12 cellular contexts compared by ENCODE assay signal in the genomic region with DNA sequence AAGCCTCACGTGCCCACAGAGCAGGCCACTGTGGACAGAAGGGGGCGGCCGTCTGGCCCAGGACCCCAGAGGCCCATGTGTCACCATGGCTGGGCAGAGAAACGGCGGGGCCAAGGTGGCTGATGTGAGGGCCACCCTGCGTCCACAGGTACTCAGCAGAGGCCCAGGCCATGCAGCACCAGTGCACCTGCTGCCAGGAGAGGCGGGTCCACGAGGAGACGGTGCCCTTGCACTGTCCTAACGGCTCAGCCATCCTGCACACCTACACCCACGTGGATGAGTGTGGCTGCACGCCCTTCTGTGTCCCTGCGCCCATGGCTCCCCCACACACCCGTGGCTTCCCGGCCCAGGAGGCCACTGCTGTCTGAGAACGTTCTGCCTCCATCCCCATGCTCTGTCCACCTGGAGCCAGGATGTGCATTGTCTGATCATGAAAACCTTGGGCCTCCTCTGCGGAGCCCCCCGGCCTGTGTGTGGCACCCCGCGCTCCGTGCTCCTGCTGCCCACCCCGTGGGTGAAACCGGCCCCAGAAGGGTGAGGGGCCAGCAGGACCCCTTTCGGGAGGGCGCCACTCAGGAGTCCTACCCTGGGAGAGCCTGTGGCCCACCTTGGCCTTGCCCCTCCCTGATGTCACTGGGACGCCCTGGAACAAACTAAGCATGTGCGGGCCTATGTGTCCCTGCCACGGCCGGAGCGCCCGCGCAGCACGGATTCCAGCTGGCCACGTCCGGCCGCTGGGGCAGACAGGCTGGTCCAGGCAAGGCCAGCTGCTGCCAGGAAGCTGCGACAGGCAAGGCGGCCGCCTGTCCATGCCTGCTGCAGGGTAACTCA. TPM values are rescaled to one million over a fixed set of nuclear protein-coding genes. Genes with fewer than 3 reads are reported as not detected.
DNase-seq lines count a peak whose midpoint lies in the region; ATAC-seq, FAIRE-seq and TF ChIP-seq lines count a peak whose summit lies in the region.
"Had no signal": no experiment of that assay in that cellular context is flagged by ENCODE, and none has a peak within 500 bp of the region (broad histone marks: within the 10 kb centered on the region; RNA-seq: fewer than 3 reads in every experiment).

No MANE protein-coding gene starts in this region.

- H3K27me3 Mint-ChIP-seq in natural killer cell (ENCODE audit: low read depth in 2 of 2): no peaks in the 10 kb centered on the region
- no peaks in the 10 kb centered on the region for H3K27me3 Mint-ChIP-seq in natural killer cell treated with Interleukin-12 subunit alpha and Interleukin-12 subunit beta and Interleukin-15 and Interleukin-18, amount 100 ng/mL, for 72 hours
- H3K27me3 Mint-ChIP-seq in activated naive CD8-positive, alpha-beta T cell treated with anti-CD3 and anti-CD28 coated beads, Interleukin-2, amount 10 ng/mL, durations not matched to agents 7 days and 5 days: no peaks in the 10 kb centered on the region
- H3K27me3 Mint-ChIP-seq: CD4-positive, alpha-beta memory T cell had no signal

- intact Hi-C loops in natural killer cell (cut with micrococcal nuclease): loop anchor here (5.0 kb wide), 1 partner anchor 256 kb away; no protein-coding TSS in a partner anchor

- peak overlapping the region; percentile 67 to 89 for H3K27ac Mint-ChIP-seq in natural killer cell
- peak overlapping the region in 1 of 2 donors; percentile 74 for H3K27ac Mint-ChIP-seq in natural killer cell treated with Interleukin-12 subunit alpha and Interleukin-12 subunit beta and Interleukin-15 and Interleukin-18, amount 100 ng/mL, for 72 hours
- no peak overlapping the region for H3K27ac Mint-ChIP-seq in activated naive CD8-positive, alpha-beta T cell treated with anti-CD3 and anti-CD28 coated beads, Interleukin-2, amount 10 ng/mL, durations not matched to agents 7 days and 5 days

- POLR2A ChIA-PET in activated naive CD8-positive, alpha-beta T cell treated with anti-CD3 and anti-CD28 coated beads, Interleukin-2, amount 10 ng/mL, durations not matched to agents 7 days and 5 days (lab: Charles Lee): interaction anchor here (1.7 to 1.8 kb wide), 2 partner anchors 48 to 128 kb away, joined by 5 to 18 read pairs; a partner anchor contains a TSS

- no peak for TF ChIP-seq CTCF in natural killer cell (IDR thresholded peaks at IDR 0.05)

- no peak overlapping the region for H3K4me3 Mint-ChIP-seq in natural killer cell
- no peak overlapping the region for H3K4me3 Mint-ChIP-seq in natural killer cell treated with Interleukin-12 subunit alpha and Interleukin-12 subunit beta and Interleukin-15 and Interleukin-18, amount 100 ng/mL, for 72 hours
- H3K4me3 Mint-ChIP-seq in activated naive CD8-positive, alpha-beta T cell treated with anti-CD3 and anti-CD28 coated beads, Interleukin-2, amount 10 ng/mL, durations not matched to agents 7 days and 5 days: peak overlapping the region; percentile 88

- ATAC-seq in natural killer cell: no peak
- ATAC-seq in natural killer cell treated with Interleukin-12 subunit alpha and Interleukin-12 subunit beta and Interleukin-15 and Interleukin-18, amount 100 ng/mL, for 72 hours: no peak
- no peak for ATAC-seq in activated naive CD8-positive, alpha-beta T cell treated with anti-CD3 and anti-CD28 coated beads, Interleukin-2, amount 10 ng/mL, durations not matched to agents 7 days and 5 days (ENCODE audit: low read depth)

- no peaks in the 10 kb centered on the region for H3K36me3 Mint-ChIP-seq in natural killer cell
- H3K36me3 Mint-ChIP-seq in natural killer cell treated with Interleukin-12 subunit alpha and Interleukin-12 subunit beta and Interleukin-15 and Interleukin-18, amount 100 ng/mL, for 72 hours: no peaks in the 10 kb centered on the region
- peaks cover 2% of the 10 kb centered on the region for H3K36me3 Mint-ChIP-seq in activated naive CD8-positive, alpha-beta T cell treated with anti-CD3 and anti-CD28 coated beads, Interleukin-2, amount 10 ng/mL, durations not matched to agents 7 days and 5 days
- H3K36me3 Mint-ChIP-seq: CD4-positive, alpha-beta memory T cell had no signal

- peaks cover 6 to 16% of the 10 kb centered on the region in 2 donors for H3K4me1 Mint-ChIP-seq in natural killer cell
- H3K4me1 Mint-ChIP-seq in natural killer cell treated with Interleukin-12 subunit alpha and Interleukin-12 subunit beta and Interleukin-15 and Interleukin-18, amount 100 ng/mL, for 72 hours (ENCODE audit: low read depth in 2 of 2): peaks cover 5 to 14% of the 10 kb centered on the region in 2 donors
- H3K4me1 Mint-ChIP-seq in activated naive CD8-positive, alpha-beta T cell treated with anti-CD3 and anti-CD28 coated beads, Interleukin-2, amount 10 ng/mL, durations not matched to agents 7 days and 5 days: peaks cover 4% of the 10 kb centered on the region

- no peaks in the 10 kb centered on the region for H3K9me3 Mint-ChIP-seq in natural killer cell
- peaks cover 4% of the 10 kb centered on the region for H3K9me3 Mint-ChIP-seq in natural killer cell treated with Interleukin-12 subunit alpha and Interleukin-12 subunit beta and Interleukin-15 and Interleukin-18, amount 100 ng/mL, for 72 hours
- H3K9me3 Mint-ChIP-seq in activated naive CD8-positive, alpha-beta T cell treated with anti-CD3 and anti-CD28 coated beads, Interleukin-2, amount 10 ng/mL, durations not matched to agents 7 days and 5 days: peaks cover 5% of the 10 kb centered on the region

- TF ChIP-seq POLR2A in GM12891 (IDR thresholded peaks at IDR 0.05; ENCODE audit: low read depth, low read length): no peak

- FAIRE-seq in GM12891 (lab: Jason Lieb, UNC): no peak

- DNase-seq in natural killer cell (no peak), myocyte (ENCODE audit: low read depth) (peak; percentile 48), hypothalamus (lab: John Stamatoyannopoulos, UW) (no peak), GM12891 (ENCODE audit: insufficient read length, low spot score) (no peak), DMS153 (lab: John Stamatoyannopoulos, UW) (no peak), GM03348 (ENCODE audit: low spot score) (no peak)
- DNase-seq in natural killer cell treated with Interleukin-12 subunit alpha and Interleukin-12 subunit beta and Interleukin-15 and Interleukin-18, amount 100 ng/mL, for 72 hours (ENCODE audit: low spot score): no peak
- DNase-seq in activated naive CD8-positive, alpha-beta T cell treated with anti-CD3 and anti-CD28 coated beads, Interleukin-2, amount 10 ng/mL, durations not matched to agents 7 days and 5 days: no peak
- DNase-seq: brain microvascular endothelial cell; CD4-positive, alpha-beta memory T cell; left ventricle myocardium superior; RPMI8226 had no signal

TF ChIP-seq in GM12891, 5 proteins besides CTCF, POLR2A, EP300 and RAD21:
- TF ChIP-seq PAX5 (IDR thresholded peaks at IDR 0.05; ENCODE audit: insufficient read depth, low read length, severe bottlenecking) (no peak), POLR2AphosphoS5 (IDR thresholded peaks at IDR 0.05; ENCODE audit: low read depth, low read length) (no peak), SPI1 (IDR thresholded peaks at IDR 0.05; ENCODE audit: low read depth, low read length) (no peak), TAF1 (IDR thresholded peaks at IDR 0.05; ENCODE audit: low read depth, low read length) (no peak), POU2F2 (IDR thresholded peaks at IDR 0.05; ENCODE audit: low read depth, low read length) (no peak)
TF ChIP-seq in GM12891: peak in this region for 0.

RNA-seq across cellular contexts. Expression of a gene that starts 38.6 kb away (rescaled TPM):
- total RNA-seq in natural killer cell: not detected
- total RNA-seq in natural killer cell treated with Interleukin-12 subunit alpha and Interleukin-12 subunit beta and Interleukin-15 and Interleukin-18, amount 100 ng/mL, for 72 hours: not detected
- total RNA-seq in activated naive CD8-positive, alpha-beta T cell treated with anti-CD3 and anti-CD28 coated beads, Interleukin-2, amount 10 ng/mL, durations not matched to agents 7 days and 5 days: not detected
- total RNA-seq in myocyte: not detected in 2 replicates
- 0.05 TPM for polyA plus RNA-seq in myocyte (2012)
- polyA plus RNA-seq in GM12891 (2012; ENCODE audit: low read depth, missing spikeins): 0.12 TPM
- total RNA-seq: CD4-positive, alpha-beta memory T cell; left ventricle myocardium superior had no signal
- polyA plus RNA-seq: CD4-positive, alpha-beta memory T cell had no signal

RNA-seq across cellular contexts. Expression of a gene that starts 48.0 kb away (rescaled TPM):
- total RNA-seq in natural killer cell (10 to 100 TPM; 49.3 to 61.8 (median 54.8) TPM), myocyte (38.9 and 41.6 TPM in 2 replicates)
- 10 to 100 TPM; 53.2 to 56.4 TPM for total RNA-seq in natural killer cell treated with Interleukin-12 subunit alpha and Interleukin-12 subunit beta and Interleukin-15 and Interleukin-18, amount 100 ng/mL, for 72 hours
- total RNA-seq in activated naive CD8-positive, alpha-beta T cell treated with anti-CD3 and anti-CD28 coated beads, Interleukin-2, amount 10 ng/mL, durations not matched to agents 7 days and 5 days: 10 to 100 TPM; 36.7 to 37.5 TPM
- polyA plus RNA-seq in myocyte (2012): 88.0 TPM
- 16.4 TPM for polyA plus RNA-seq in GM12891 (2012; ENCODE audit: low read depth, missing spikeins)
